In the genomic region with DNA sequence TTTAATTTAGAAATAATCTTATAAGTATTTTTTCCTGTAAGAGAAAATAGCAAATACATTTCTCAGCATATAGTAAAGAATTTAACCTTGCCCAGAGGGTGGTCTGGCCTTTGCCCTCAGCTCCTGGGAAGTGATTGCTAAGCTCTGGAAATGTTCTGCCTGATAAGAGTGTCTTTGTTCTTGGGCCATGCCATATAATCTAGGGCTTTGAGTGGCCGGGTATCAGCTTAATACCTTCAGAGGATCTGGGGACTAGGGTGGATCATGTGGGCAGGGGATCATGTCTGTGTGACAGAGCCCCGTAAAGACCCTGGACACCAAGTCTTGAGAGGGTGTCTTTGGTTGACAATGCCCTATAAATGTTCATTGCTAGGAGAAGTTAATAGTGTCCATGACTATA, we compare ENCODE assay signal across 25 cellular contexts.
"Had no signal": no experiment of that assay in that cellular context is flagged by ENCODE, and none has a peak within 500 bp of the region (broad histone marks: within the 10 kb centered on the region; RNA-seq: fewer than 3 reads in every experiment).

No MANE protein-coding gene starts in this region.

- H2AFZ ChIP-seq: parathyroid adenoma had no signal

- H3K79me2 ChIP-seq: parathyroid adenoma had no signal

- ATAC-seq: activated CD4-positive, alpha-beta T cell treated with anti-CD3 and anti-CD28 coated beads for 36 hours; activated T-helper 17 cell treated with anti-CD3 and anti-CD28 coated beads, Interleukin-2, amount 50 U/mL, for 72 hours; foreskin keratinocyte; left ventricle myocardium superior; natural killer cell treated with Interleukin-12 subunit alpha and Interleukin-12 subunit beta and Interleukin-15 and Interleukin-18, amount 100 ng/mL, for 72 hours; right lobe of liver; stimulated activated effector memory CD8-positive, alpha-beta T cell treated with anti-CD3 and anti-CD28 coated beads, Interleukin-12 subunit alpha, Interleukin-12 subunit beta, amount 100 ng/mL, for 72 hours; stimulated activated naive CD8-positive, alpha-beta T cell treated with anti-CD3 and anti-CD28 coated beads, Interleukin-15, amount 100 ng/mL, for 72 hours had no signal

- H3K9ac ChIP-seq: parathyroid adenoma had no signal

- H3K27me3 ChIP-seq: foreskin keratinocyte, right lobe of liver, transverse colon had no signal

- H3K9me3 ChIP-seq: right lobe of liver, transverse colon had no signal

- H3K4me1 ChIP-seq: foreskin keratinocyte, parathyroid adenoma, right lobe of liver, transverse colon had no signal

- H3K4me3 ChIP-seq: coronary artery, right lobe of liver, skin epidermis, transverse colon had no signal

- H3K36me3 ChIP-seq: right lobe of liver, transverse colon had no signal

- H3K27ac ChIP-seq: coronary artery, foreskin keratinocyte, parathyroid adenoma, right lobe of liver, skin epidermis, transverse colon had no signal

- DNase-seq: activated B cell treated with CpG ODN at 0.5 μM for 24 hours; activated CD4-positive, alpha-beta T cell treated with anti-CD3 and anti-CD28 coated beads for 36 hours; activated CD4-positive, alpha-beta T cell treated with anti-CD3 and anti-CD28 coated beads, Interleukin-2, amount 50 U/mL, for 4 hours; activated CD8-positive, alpha-beta memory T cell treated with anti-CD3 and anti-CD28 coated beads for 24 hours; activated CD8-positive, alpha-beta memory T cell treated with anti-CD3 and anti-CD28 coated beads, Interleukin-2, amount 50 U/mL, for 4 hours; activated naive CD4-positive, alpha-beta T cell treated with Interleukin-2 at 50 U/mL for 16 hours; activated naive CD8-positive, alpha-beta T cell treated with anti-CD3 and anti-CD28 coated beads for 36 hours; activated T-cell treated with anti-CD3 and anti-CD28 coated beads, Interleukin-2, amount 50 U/mL, for 24 hours; cerebellar nuclear complex; effector CD4-positive, alpha-beta T cell; foreskin keratinocyte; left ventricle myocardium superior; mammary epithelial cell; nucleus accumbens; right lobe of liver; stimulated activated CD4-positive, alpha-beta T cell treated with anti-CD3 and anti-CD28 coated beads, Interleukin-2, amount 100 ng/mL, for 24 hours; stimulated activated naive CD8-positive, alpha-beta T cell treated with anti-CD3 and anti-CD28 coated beads, Interleukin-15, amount 100 ng/mL, for 72 hours; T-helper 1 cell; transverse colon had no signal
